19 cellular contexts compared by ENCODE assay signal in the genomic region with DNA sequence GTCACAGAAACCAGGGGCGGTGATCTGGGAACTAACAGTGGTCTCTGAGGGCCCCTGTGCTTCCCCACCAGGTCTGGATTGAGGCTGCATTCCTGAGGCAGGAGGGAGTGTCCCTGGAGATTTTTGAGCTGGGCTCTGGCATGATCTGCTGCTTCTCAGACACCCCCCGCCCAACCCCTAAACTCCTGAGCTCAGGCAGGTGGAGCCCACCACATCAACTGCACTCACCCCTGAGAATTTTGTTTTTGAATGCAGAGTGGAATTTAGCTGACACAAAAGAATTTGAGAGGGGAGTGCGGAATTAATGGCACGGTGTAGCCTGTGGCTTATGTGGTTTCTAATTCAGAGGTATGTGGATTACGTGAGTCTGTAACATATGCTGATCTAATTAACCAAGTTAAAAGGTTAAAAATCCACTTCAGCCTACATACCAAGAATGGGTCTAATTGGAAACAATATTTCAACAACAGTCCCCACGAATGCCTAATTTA. TPM values are rescaled to one million over a fixed set of nuclear protein-coding genes. Genes with fewer than 3 reads are reported as not detected.
DNase-seq lines count a peak whose midpoint lies in the region; ATAC-seq and TF ChIP-seq lines count a peak whose summit lies in the region.
"Had no signal": no experiment of that assay in that cellular context is flagged by ENCODE, and none has a peak within 500 bp of the region (broad histone marks: within the 10 kb centered on the region; RNA-seq: fewer than 3 reads in every experiment).

No MANE protein-coding gene starts in this region.

- H3K36me3 Mint-ChIP-seq in chondrocyte (ENCODE audit: low read depth), result peaks cover 34% of the 10 kb centered on the region
- H3K36me3 Mint-ChIP-seq in activated T-cell treated with anti-CD3 and anti-CD28 coated beads, Interleukin-2, amount 50 U/mL, for 72 hours (ENCODE audit: insufficient read depth in 2 of 2), result peaks cover 0 to 9% of the 10 kb centered on the region in 2 donors
- H3K36me3 Mint-ChIP-seq: naive thymus-derived CD8-positive, alpha-beta T cell had no signal

- in situ Hi-C loops in GM13977 (cut with MboI; ENCODE audit: low pct_unique_long_range_greater_than_20kb, low sequenced_read_pairs, unreplicated experiment), result no loop called here

- H3K4me1 Mint-ChIP-seq in chondrocyte (ENCODE audit: low read depth), result peaks cover 15% of the 10 kb centered on the region
- H3K4me1 Mint-ChIP-seq in activated T-cell treated with anti-CD3 and anti-CD28 coated beads, Interleukin-2, amount 50 U/mL, for 72 hours (ENCODE audit: low read depth), result peaks cover 10% of the 10 kb centered on the region
- H3K4me1 Mint-ChIP-seq: CD14-positive monocyte had no signal

- H3K9ac ChIP-seq in KMS-11, result no peak overlapping the region; the same call in 1 of the 2 replicates

- H3K27me3 Mint-ChIP-seq in chondrocyte (ENCODE audit: low read depth), result no peaks in the 10 kb centered on the region
- peaks cover 24% of the 10 kb centered on the region for H3K27me3 Mint-ChIP-seq in activated T-cell treated with anti-CD3 and anti-CD28 coated beads, Interleukin-2, amount 50 U/mL, for 72 hours (ENCODE audit: low read depth)
- H3K27me3 Mint-ChIP-seq: naive thymus-derived CD8-positive, alpha-beta T cell had no signal

- TF ChIP-seq POLR2A in uterus (IDR thresholded peaks at IDR 0.05), result no peak

- H3K9me3 Mint-ChIP-seq in chondrocyte (ENCODE audit: low read depth), result no peaks in the 10 kb centered on the region
- no peaks in the 10 kb centered on the region for H3K9me3 Mint-ChIP-seq in activated T-cell treated with anti-CD3 and anti-CD28 coated beads, Interleukin-2, amount 50 U/mL, for 72 hours
- H3K9me3 Mint-ChIP-seq: activated T-helper 2 cell treated with anti-CD3 and anti-CD28 coated beads, Interferon-gamma antibody, Interleukin-2, Interleukin-4, amounts not matched to agents 10 μg/mL and 5 μg/mL and 100 μg/mL, durations not matched to agents 14 hours and 24 hours and 36 hours; naive thymus-derived CD8-positive, alpha-beta T cell; T-helper 1 cell treated with Interleukin-12 subunit alpha and Interleukin-12 subunit beta and Interleukin-4 antibody, amounts not matched to agents 30 μg/mL and 1 μg/mL, for 36 hours had no signal

- H3K4me2 ChIP-seq in KMS-11, result peak overlapping the region; percentile 64
- H3K4me2 ChIP-seq: A549 had no signal

- no peaks in the 10 kb centered on the region for H3K36me3 ChIP-seq in KMS-11 (ENCODE audit: insufficient read depth)
- peaks cover 57% of the 10 kb centered on the region for H3K36me3 ChIP-seq in mesodermal cell (ENCODE audit: control insufficient read depth, insufficient read depth, low read length)
- no peaks in the 10 kb centered on the region for H3K36me3 ChIP-seq in uterus
- H3K36me3 ChIP-seq: transverse colon had no signal

- H3K79me2 ChIP-seq in KMS-11 (ENCODE audit: insufficient read depth, low read depth), result no peaks in the 10 kb centered on the region

- H2AFZ ChIP-seq in KMS-11 (ENCODE audit: low read depth), result peak overlapping the region; percentile 7; the same call in 1 of the 2 replicates

- WGBS in mesodermal cell (ENCODE audit: insufficient coverage in 2 of 2), 2 experiments, result 56% methylated on average over 1 of the region's 6 CpGs; no CpG with 5 or more reads in 1 of the 2 experiments

- H3K4me3 Mint-ChIP-seq in chondrocyte (ENCODE audit: unreplicated experiment), result no peak overlapping the region
- H3K4me3 Mint-ChIP-seq in activated T-cell treated with anti-CD3 and anti-CD28 coated beads, Interleukin-2, amount 50 U/mL, for 72 hours, result no peak overlapping the region
- H3K4me3 Mint-ChIP-seq: CD14-positive monocyte; naive thymus-derived CD8-positive, alpha-beta T cell; T-helper 1 cell treated with Interleukin-12 subunit alpha and Interleukin-12 subunit beta and Interleukin-4 antibody, amounts not matched to agents 30 μg/mL and 1 μg/mL, for 36 hours had no signal

- H3K4me3 ChIP-seq in KMS-11 (IDR thresholded peaks at IDR 0.05; ENCODE audit: insufficient read depth, low read depth, low read length) (no peak overlapping the region), mesodermal cell (ENCODE audit: extremely low read depth, insufficient read depth, low read length, poor library complexity, severe bottlenecking) (no peak overlapping the region), uterus (no peak overlapping the region)
- H3K4me3 ChIP-seq: A549, gastroesophageal sphincter, lower lobe of right lung, transverse colon had no signal

- H3K27me3 ChIP-seq in KMS-11 (ENCODE audit: insufficient read depth, low read depth), result no peaks in the 10 kb centered on the region
- no peaks in the 10 kb centered on the region for H3K27me3 ChIP-seq in uterus
- H3K27me3 ChIP-seq: gastroesophageal sphincter, transverse colon had no signal

- H3K9me3 ChIP-seq in mesodermal cell (ENCODE audit: control insufficient read depth, low read length) (no peaks in the 10 kb centered on the region), uterus (no peaks in the 10 kb centered on the region)
- H3K9me3 ChIP-seq: A549, gastroesophageal sphincter, lower lobe of right lung, transverse colon had no signal

- no peak for TF ChIP-seq CTCF in KMS-11 (conservative IDR thresholded peaks at IDR 0.05; ENCODE audit: low read depth, low read length)
- no peak for TF ChIP-seq CTCF in chondrocyte (IDR thresholded peaks at IDR 0.05)
- no peak for TF ChIP-seq CTCF in uterus (IDR thresholded peaks at IDR 0.05)
- TF ChIP-seq CTCF in GM13977 (IDR thresholded peaks at IDR 0.05; ENCODE audit: extremely low read depth, insufficient read depth, missing control alignments), result no peak

- intact Hi-C loops in uterus (cut with DNase I; ENCODE audit: low total_unique reads), result no loop called here

- H3K4me1 ChIP-seq in KMS-11 (ENCODE audit: low read depth, poor library complexity, severe bottlenecking) (peaks cover 46% of the 10 kb centered on the region), mesodermal cell (ENCODE audit: control insufficient read depth, insufficient read depth, low read length, poor library complexity, severe bottlenecking) (peaks cover 7% of the 10 kb centered on the region), uterus (no peaks in the 10 kb centered on the region)
- H3K4me1 ChIP-seq: gastroesophageal sphincter, transverse colon had no signal

- no peak for ATAC-seq in activated T-cell treated with anti-CD3 and anti-CD28 coated beads, Interleukin-2, amount 50 U/mL, for 72 hours (replicated peaks in 1 of 2)
- ATAC-seq in GM19023 (IDR thresholded peaks at IDR 0.05; ENCODE audit: unreplicated experiment), result no peak
- ATAC-seq: A549; gastroesophageal sphincter; lower lobe of right lung; naive thymus-derived CD8-positive, alpha-beta T cell had no signal

- H4K20me1 ChIP-seq in KMS-11 (ENCODE audit: insufficient read depth), result no peaks in the 10 kb centered on the region

- peak; percentile 49 for DNase-seq in A172 (ENCODE audit: low spot score)
- DNase-seq in chondrocyte (ENCODE audit: low spot score), result no peak
- no peak for DNase-seq in activated T-cell treated with anti-CD3 and anti-CD28 coated beads, Interleukin-2, amount 50 U/mL, for 72 hours
- no peak for DNase-seq in uterus
- no peak for DNase-seq in GM13977 (ENCODE audit: low spot score)
- DNase-seq: activated CD4-positive, CD25-positive, alpha-beta regulatory T cell; lower lobe of right lung; naive thymus-derived CD8-positive, alpha-beta T cell; stimulated activated CD4-positive, alpha-beta T cell treated with anti-CD3 and anti-CD28 coated beads, Interleukin-15, amount 100 ng/mL, for 24 hours; stimulated activated naive CD4-positive, alpha-beta T cell; transverse colon had no signal

- peak overlapping the region; percentile 54 for H3K27ac Mint-ChIP-seq in chondrocyte (ENCODE audit: unreplicated experiment)
- no peak overlapping the region for H3K27ac Mint-ChIP-seq in activated T-cell treated with anti-CD3 and anti-CD28 coated beads, Interleukin-2, amount 50 U/mL, for 72 hours
- H3K27ac Mint-ChIP-seq: activated T-helper 2 cell treated with anti-CD3 and anti-CD28 coated beads, Interferon-gamma antibody, Interleukin-2, Interleukin-4, amounts not matched to agents 10 μg/mL and 5 μg/mL and 100 μg/mL, durations not matched to agents 14 hours and 24 hours and 36 hours; T-helper 1 cell treated with Interleukin-12 subunit alpha and Interleukin-12 subunit beta and Interleukin-4 antibody, amounts not matched to agents 30 μg/mL and 1 μg/mL, for 36 hours had no signal

- peak overlapping the region; percentile 42; the same call in 1 of the 2 replicates for H3K27ac ChIP-seq in KMS-11
- H3K27ac ChIP-seq in mesodermal cell (ENCODE audit: low read depth, low read length, severe bottlenecking), result peak overlapping the region; percentile 65
- no peak overlapping the region for H3K27ac ChIP-seq in uterus
- H3K27ac ChIP-seq: gastroesophageal sphincter, lower lobe of right lung, transverse colon had no signal

RNA-seq across cellular contexts. Expression of gene CTSL, which starts 23.9 kb away (rescaled TPM):
- 318 and 350 TPM in 2 replicates for total RNA-seq in A172 (2014; rRNA removed; shearing (Covaris generic))
- total RNA-seq in chondrocyte (77.7 to 119 TPM (median 84.6 TPM) in 3 replicates), uterus (100 to 1,000 TPM in 3 of 4 donors, 10 to 100 TPM in 1; 84.3 to 183 (median 147) TPM)
- polyA plus RNA-seq in mesodermal cell (2013, experiment 1 of 2), result 90.9 TPM
- 94.5 TPM for polyA plus RNA-seq in mesodermal cell (2013, experiment 2 of 2)
- 1 to 10 TPM; 2.4 to 5.6 TPM for total RNA-seq in activated T-cell treated with anti-CD3 and anti-CD28 coated beads, Interleukin-2, amount 50 U/mL, for 72 hours

Comparison
In these comparisons a context has a peak if more than half of its experiments do, and no peak if none do; other contexts are left out.
1. H3K27ac ChIP-seq: peak in KMS-11 (single experiment) and mesodermal cell (single experiment); none in uterus (0 of 2).
2. RNA of gene CTSL, which starts 23.9 kb away (total RNA-seq): 318 to 350 TPM in A172, 84.3 to 183 TPM in uterus and 77.7 to 119 TPM in chondrocyte; 2.4 to 5.6 TPM in activated T-cell treated with anti-CD3 and anti-CD28 coated beads, Interleukin-2, amount 50 U/mL, for 72 hours; every median in the first group is over 10 times any median in the second.